In the genomic region with DNA sequence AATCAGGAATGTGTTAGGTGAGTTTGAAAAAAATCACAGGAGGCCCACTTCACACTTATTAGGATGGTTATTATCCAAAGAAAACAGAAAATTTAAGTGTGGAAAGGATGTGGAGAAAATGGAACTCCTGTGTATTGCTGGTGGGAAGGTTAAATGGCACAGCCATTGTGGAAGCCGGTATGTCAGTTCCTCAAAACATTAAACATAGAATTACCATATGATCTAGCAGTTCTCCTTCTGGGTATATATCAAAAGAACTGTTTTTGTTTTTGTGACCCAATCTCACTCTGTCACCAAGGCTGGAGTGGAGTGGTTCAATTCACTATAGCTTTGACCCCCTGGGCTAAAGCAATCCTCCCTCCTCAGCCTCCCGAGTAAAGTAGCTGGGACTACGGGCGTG, we compare ENCODE assay signal across 1 cellular context.
TF ChIP-seq lines count a peak whose summit lies in the region.

No MANE protein-coding gene starts in this region.

TF ChIP-seq in HepG2, 621 proteins besides CTCF, POLR2A, EP300 and RAD21:
- TF ChIP-seq MYNN (CRISPR knock-in tag; IDR thresholded peaks at IDR 0.05; ENCODE audit: low read depth) (no peak), ZNF792 (CRISPR knock-in tag; IDR thresholded peaks at IDR 0.05) (no peak), ELF3 (CRISPR knock-in tag; IDR thresholded peaks at IDR 0.05) (no peak), ZNF337 (CRISPR knock-in tag; IDR thresholded peaks at IDR 0.05; ENCODE audit: borderline replicate concordance, low read depth) (no peak), KLF13 (CRISPR knock-in tag; IDR thresholded peaks at IDR 0.05) (no peak), YEATS2 (CRISPR knock-in tag; IDR thresholded peaks at IDR 0.05; ENCODE audit: borderline replicate concordance) (no peak)
- TF ChIP-seq, protein P1, sequence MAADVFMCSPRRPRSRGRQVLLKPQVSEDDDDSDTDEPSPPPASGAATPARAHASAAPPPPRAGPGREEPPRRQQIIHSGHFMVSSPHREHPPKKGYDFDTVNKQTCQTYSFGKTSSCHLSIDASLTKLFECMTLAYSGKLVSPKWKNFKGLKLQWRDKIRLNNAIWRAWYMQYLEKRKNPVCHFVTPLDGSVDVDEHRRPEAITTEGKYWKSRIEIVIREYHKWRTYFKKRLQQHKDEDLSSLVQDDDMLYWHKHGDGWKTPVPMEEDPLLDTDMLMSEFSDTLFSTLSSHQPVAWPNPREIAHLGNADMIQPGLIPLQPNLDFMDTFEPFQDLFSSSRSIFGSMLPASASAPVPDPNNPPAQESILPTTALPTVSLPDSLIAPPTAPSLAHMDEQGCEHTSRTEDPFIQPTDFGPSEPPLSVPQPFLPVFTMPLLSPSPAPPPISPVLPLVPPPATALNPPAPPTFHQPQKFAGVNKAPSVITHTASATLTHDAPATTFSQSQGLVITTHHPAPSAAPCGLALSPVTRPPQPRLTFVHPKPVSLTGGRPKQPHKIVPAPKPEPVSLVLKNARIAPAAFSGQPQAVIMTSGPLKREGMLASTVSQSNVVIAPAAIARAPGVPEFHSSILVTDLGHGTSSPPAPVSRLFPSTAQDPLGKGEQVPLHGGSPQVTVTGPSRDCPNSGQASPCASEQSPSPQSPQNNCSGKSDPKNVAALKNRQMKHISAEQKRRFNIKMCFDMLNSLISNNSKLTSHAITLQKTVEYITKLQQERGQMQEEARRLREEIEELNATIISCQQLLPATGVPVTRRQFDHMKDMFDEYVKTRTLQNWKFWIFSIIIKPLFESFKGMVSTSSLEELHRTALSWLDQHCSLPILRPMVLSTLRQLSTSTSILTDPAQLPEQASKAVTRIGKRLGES (CRISPR knock-in tag; IDR thresholded peaks at IDR 0.05; ENCODE audit: borderline replicate concordance), result no peak
